ENCODE assay signal across 10 cellular contexts in the genomic region with DNA sequence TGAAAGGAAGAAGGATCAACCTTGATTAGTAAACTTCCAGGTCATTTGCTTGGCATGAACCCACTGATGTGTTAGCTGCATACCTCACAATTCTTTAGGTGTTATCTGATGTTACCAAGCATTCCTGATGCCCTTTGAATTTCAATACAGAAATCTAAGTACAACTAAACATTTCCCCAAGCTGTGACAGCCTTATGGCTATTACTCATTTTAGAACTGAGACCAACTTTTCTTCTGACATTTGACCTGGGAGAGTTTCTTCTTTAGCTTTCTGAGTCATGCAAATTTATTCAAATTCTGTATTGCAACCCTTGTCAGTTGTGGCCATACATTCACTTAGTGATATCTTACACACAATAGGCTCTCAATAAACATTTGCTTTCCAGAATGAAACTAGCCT.
DNase-seq lines count a peak whose midpoint lies in the region; ATAC-seq and TF ChIP-seq lines count a peak whose summit lies in the region.
"Had no signal": no experiment of that assay in that cellular context is flagged by ENCODE, and none has a peak within 500 bp of the region (broad histone marks: within the 10 kb centered on the region; RNA-seq: fewer than 3 reads in every experiment).

No MANE protein-coding gene starts in this region.

- H3K4me2 ChIP-seq in KMS-11 (peak overlapping the region; percentile 27; the same call in 1 of the 2 replicates), neural progenitor cell (no peak overlapping the region)

- H3K4me1 Mint-ChIP-seq in activated T-cell treated with anti-CD3 and anti-CD28 coated beads, Interleukin-2, amount 50 U/mL, for 4 hours (ENCODE audit: low read depth) = peaks cover 18% of the 10 kb centered on the region
- peaks cover 58% of the 10 kb centered on the region for H3K4me1 Mint-ChIP-seq in stimulated activated naive CD8-positive, alpha-beta T cell treated with anti-CD3 and anti-CD28 coated beads, Interleukin-15, Interleukin-2, amounts not matched to agents 100 ng/mL and 50 ng/mL, for 24 hours (ENCODE audit: low read depth)
- H3K4me1 Mint-ChIP-seq in neural progenitor cell = peaks cover 6% of the 10 kb centered on the region

- no peaks in the 10 kb centered on the region for H3K9me3 Mint-ChIP-seq in activated T-cell treated with anti-CD3 and anti-CD28 coated beads, Interleukin-2, amount 50 U/mL, for 4 hours
- no peaks in the 10 kb centered on the region for H3K9me3 Mint-ChIP-seq in stimulated activated naive CD8-positive, alpha-beta T cell treated with anti-CD3 and anti-CD28 coated beads, Interleukin-15, Interleukin-2, amounts not matched to agents 100 ng/mL and 50 ng/mL, for 24 hours
- no peaks in the 10 kb centered on the region for H3K9me3 Mint-ChIP-seq in neural progenitor cell
- H3K9me3 Mint-ChIP-seq: H9 had no signal

- H3K9me3 ChIP-seq in Peyer's patch (no peaks in the 10 kb centered on the region), neural progenitor cell (ENCODE audit: low read depth) (no peaks in the 10 kb centered on the region)
- H3K9me3 ChIP-seq: lower lobe of right lung had no signal

- H2AFZ ChIP-seq in KMS-11 (ENCODE audit: low read depth) (no peak overlapping the region), neural progenitor cell (replicated peaks) (no peak overlapping the region)

- no peak for TF ChIP-seq CTCF in KMS-11 (conservative IDR thresholded peaks at IDR 0.05; ENCODE audit: low read depth, low read length)
- TF ChIP-seq CTCF in Peyer's patch (IDR thresholded peaks at IDR 0.05) = no peak
- no peak for TF ChIP-seq CTCF in neural progenitor cell (IDR thresholded peaks at IDR 0.05)

- H3K4me3 Mint-ChIP-seq in activated T-cell treated with anti-CD3 and anti-CD28 coated beads, Interleukin-2, amount 50 U/mL, for 4 hours = peak overlapping the region; percentile 23
- peak overlapping the region; percentile 63 for H3K4me3 Mint-ChIP-seq in stimulated activated naive CD8-positive, alpha-beta T cell treated with anti-CD3 and anti-CD28 coated beads, Interleukin-15, Interleukin-2, amounts not matched to agents 100 ng/mL and 50 ng/mL, for 24 hours
- no peak overlapping the region for H3K4me3 Mint-ChIP-seq in neural progenitor cell
- H3K4me3 Mint-ChIP-seq: H9 had no signal

- H3F3A ChIP-seq in neural progenitor cell (ENCODE audit: low read depth) = no peaks in the 10 kb centered on the region

- H3K36me3 Mint-ChIP-seq in activated T-cell treated with anti-CD3 and anti-CD28 coated beads, Interleukin-2, amount 50 U/mL, for 4 hours (ENCODE audit: insufficient read depth) = no peaks in the 10 kb centered on the region
- no peaks in the 10 kb centered on the region for H3K36me3 Mint-ChIP-seq in stimulated activated naive CD8-positive, alpha-beta T cell treated with anti-CD3 and anti-CD28 coated beads, Interleukin-15, Interleukin-2, amounts not matched to agents 100 ng/mL and 50 ng/mL, for 24 hours (ENCODE audit: low read depth)
- no peaks in the 10 kb centered on the region for H3K36me3 Mint-ChIP-seq in neural progenitor cell

- H3K79me2 ChIP-seq in KMS-11 (ENCODE audit: insufficient read depth, low read depth) = no peaks in the 10 kb centered on the region
- H3K79me2 ChIP-seq in neural progenitor cell (ENCODE audit: low read depth) = no peaks in the 10 kb centered on the region

- no peak for TF ChIP-seq POLR2A in Peyer's patch (IDR thresholded peaks at IDR 0.05)

- H3K9ac ChIP-seq in KMS-11 (no peak overlapping the region), neural progenitor cell (no peak overlapping the region)

- peak overlapping the region; percentile 92 for H3K27ac Mint-ChIP-seq in stimulated activated naive CD8-positive, alpha-beta T cell treated with anti-CD3 and anti-CD28 coated beads, Interleukin-15, Interleukin-2, amounts not matched to agents 100 ng/mL and 50 ng/mL, for 24 hours
- no peak overlapping the region for H3K27ac Mint-ChIP-seq in neural progenitor cell
- H3K27ac Mint-ChIP-seq: H9 had no signal

- H3K27me3 Mint-ChIP-seq in activated T-cell treated with anti-CD3 and anti-CD28 coated beads, Interleukin-2, amount 50 U/mL, for 4 hours (ENCODE audit: low read depth) = no peaks in the 10 kb centered on the region
- no peaks in the 10 kb centered on the region for H3K27me3 Mint-ChIP-seq in stimulated activated naive CD8-positive, alpha-beta T cell treated with anti-CD3 and anti-CD28 coated beads, Interleukin-15, Interleukin-2, amounts not matched to agents 100 ng/mL and 50 ng/mL, for 24 hours
- peaks cover 2% of the 10 kb centered on the region for H3K27me3 Mint-ChIP-seq in neural progenitor cell (ENCODE audit: insufficient read depth, low read depth)

- H3K27ac ChIP-seq in KMS-11 (no peak overlapping the region), Peyer's patch (peak overlapping the region in 1 of 4 donors; percentile 36), neural progenitor cell (no peak overlapping the region)

- H4K20me1 ChIP-seq in KMS-11 (ENCODE audit: insufficient read depth) = no peaks in the 10 kb centered on the region
- no peaks in the 10 kb centered on the region for H4K20me1 ChIP-seq in neural progenitor cell (ENCODE audit: low read depth)

- no peak for DNase-seq in activated T-cell treated with anti-CD3 and anti-CD28 coated beads, Interleukin-2, amount 50 U/mL, for 4 hours
- DNase-seq in activated T-cell treated with anti-CD3 and anti-CD28 coated beads for 4 hours = no peak
- DNase-seq in Peyer's patch = no peak
- DNase-seq in neural progenitor cell (ENCODE audit: low spot score) = no peak
- DNase-seq in anterior cingulate cortex (lab: John Stamatoyannopoulos, UW) = no peak
- DNase-seq: H9, lower lobe of right lung had no signal

- ATAC-seq in activated T-cell treated with anti-CD3 and anti-CD28 coated beads, Interleukin-2, amount 50 U/mL, for 4 hours = peak; percentile 92 to 94
- ATAC-seq in HG02610 (IDR thresholded peaks at IDR 0.05; ENCODE audit: unreplicated experiment) = peak; percentile 91

- H3K27me3 ChIP-seq in KMS-11 (ENCODE audit: insufficient read depth, low read depth) (no peaks in the 10 kb centered on the region), Peyer's patch (no peaks in the 10 kb centered on the region), neural progenitor cell (no peaks in the 10 kb centered on the region)

- no peaks in the 10 kb centered on the region for H3K36me3 ChIP-seq in KMS-11 (ENCODE audit: insufficient read depth)
- H3K36me3 ChIP-seq in Peyer's patch = no peaks in the 10 kb centered on the region
- no peaks in the 10 kb centered on the region for H3K36me3 ChIP-seq in neural progenitor cell
- H3K36me3 ChIP-seq: lower lobe of right lung had no signal

- H3K4me3 ChIP-seq in KMS-11 (IDR thresholded peaks at IDR 0.05; ENCODE audit: insufficient read depth, low read depth, low read length) (no peak overlapping the region), Peyer's patch (no peak overlapping the region), neural progenitor cell (no peak overlapping the region)

- H3K4me1 ChIP-seq in KMS-11 (ENCODE audit: low read depth, poor library complexity, severe bottlenecking) (peaks cover 4% of the 10 kb centered on the region), Peyer's patch (no peaks in the 10 kb centered on the region), neural progenitor cell (no peaks in the 10 kb centered on the region)
